Comparison of ENCODE assay signal across 1 cellular context in genomic region chr15:68042156-68042854, GRCh38.
TF ChIP-seq lines count a peak whose summit lies in the region.

No MANE protein-coding gene starts in this region.

TF ChIP-seq in HepG2, 621 proteins besides CTCF, POLR2A, EP300 and RAD21 (continued from another document):
- TF ChIP-seq ZNF441 (CRISPR knock-in tag; IDR thresholded peaks at IDR 0.05; ENCODE audit: borderline replicate concordance), result no peak
- 0 out of 2 replicates have a peak, but pooled peaks have one; percentile 27 for TF ChIP-seq SMAD3 (CRISPR knock-in tag; IDR thresholded peaks at IDR 0.05)
- TF ChIP-seq, protein P1, sequence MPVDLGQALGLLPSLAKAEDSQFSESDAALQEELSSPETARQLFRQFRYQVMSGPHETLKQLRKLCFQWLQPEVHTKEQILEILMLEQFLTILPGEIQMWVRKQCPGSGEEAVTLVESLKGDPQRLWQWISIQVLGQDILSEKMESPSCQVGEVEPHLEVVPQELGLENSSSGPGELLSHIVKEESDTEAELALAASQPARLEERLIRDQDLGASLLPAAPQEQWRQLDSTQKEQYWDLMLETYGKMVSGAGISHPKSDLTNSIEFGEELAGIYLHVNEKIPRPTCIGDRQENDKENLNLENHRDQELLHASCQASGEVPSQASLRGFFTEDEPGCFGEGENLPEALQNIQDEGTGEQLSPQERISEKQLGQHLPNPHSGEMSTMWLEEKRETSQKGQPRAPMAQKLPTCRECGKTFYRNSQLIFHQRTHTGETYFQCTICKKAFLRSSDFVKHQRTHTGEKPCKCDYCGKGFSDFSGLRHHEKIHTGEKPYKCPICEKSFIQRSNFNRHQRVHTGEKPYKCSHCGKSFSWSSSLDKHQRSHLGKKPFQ (CRISPR knock-in tag; IDR thresholded peaks at IDR 0.05; ENCODE audit: insufficient replicate concordance), result peak; percentile 20
- no peak for TF ChIP-seq HMG20B (CRISPR knock-in tag; conservative IDR thresholded peaks at IDR 0.05)
- TF ChIP-seq PHF20 (CRISPR knock-in tag; IDR thresholded peaks at IDR 0.05), result no peak
- 0 out of 2 replicates have a peak, but pooled peaks have one; percentile 26 for TF ChIP-seq HOMEZ (CRISPR knock-in tag; IDR thresholded peaks at IDR 0.05; ENCODE audit: low read depth)
- no peak for TF ChIP-seq ZNF335 (CRISPR knock-in tag; IDR thresholded peaks at IDR 0.05)
- peak; percentile 60; the same call in 1 of the 2 replicates for TF ChIP-seq HHEX (CRISPR knock-in tag; IDR thresholded peaks at IDR 0.05)
- TF ChIP-seq SAP130 (CRISPR knock-in tag; IDR thresholded peaks at IDR 0.05; ENCODE audit: low read depth), result peak; percentile 25; the same call in 1 of the 2 replicates
- TF ChIP-seq ZNF607 (CRISPR knock-in tag; IDR thresholded peaks at IDR 0.05; ENCODE audit: borderline replicate concordance), result peak; percentile 47; the same call in 1 of the 2 replicates
- peak; percentile 27; the same call in 1 of the 2 replicates for TF ChIP-seq NFIC (IDR thresholded peaks at IDR 0.05; ENCODE audit: low read length)
- TF ChIP-seq CREBL2 (CRISPR knock-in tag; IDR thresholded peaks at IDR 0.05; ENCODE audit: borderline replicate concordance), result no peak
- peak; percentile 70 for TF ChIP-seq FOXA3 (CRISPR knock-in tag; IDR thresholded peaks at IDR 0.05)
- no peak for TF ChIP-seq LCORL (IDR thresholded peaks at IDR 0.05)
- TF ChIP-seq LCORL (CRISPR knock-in tag; IDR thresholded peaks at IDR 0.05), result peak; percentile 35; the same call in 1 of the 2 replicates
- TF ChIP-seq KLF16 (CRISPR knock-in tag; IDR thresholded peaks at IDR 0.05), result peak in 1 of 2 experiments; percentile 27; a peak in 1 of 4 replicates
